28 cellular contexts compared by ENCODE assay signal in genomic region chr7:137834552-137834951, GRCh38. TPM values are rescaled to one million over a fixed set of nuclear protein-coding genes. Genes with fewer than 3 reads are reported as not detected.
"Had no signal": no experiment of that assay in that cellular context is flagged by ENCODE, and none has a peak within 500 bp of the region (broad histone marks: within the 10 kb centered on the region; RNA-seq: fewer than 3 reads in every experiment).

No MANE protein-coding gene starts in this region.

- H3K27ac ChIP-seq: brain microvascular endothelial cell, KMS-11 had no signal

- H3K9ac ChIP-seq: KMS-11 had no signal

- H3K27me3 ChIP-seq: brain microvascular endothelial cell had no signal

- ATAC-seq: activated naive CD4-positive, alpha-beta T cell treated with anti-CD3 and anti-CD28 coated beads, Interleukin-2, amount 50 U/mL, for 72 hours; activated T-cell treated with anti-CD3 and anti-CD28 coated beads, Interleukin-2, amount 50 U/mL, for 4 hours; Panc1; SK-N-SH treated with all-trans-retinoic acid at 6 μM for 48 hours had no signal

- H3K4me2 ChIP-seq: KMS-11 had no signal

- DNase-seq: activated B cell treated with CpG ODN at 0.5 μM for 24 hours; activated CD4-positive, alpha-beta memory T cell treated with anti-CD3 and anti-CD28 coated beads for 36 hours; activated CD4-positive, alpha-beta T cell treated with anti-CD3 and anti-CD28 coated beads for 4 hours; activated CD4-positive, alpha-beta T cell treated with anti-CD3 and anti-CD28 coated beads, Interleukin-2, amount 50 U/mL, for 1 hour; activated CD4-positive, CD25-positive, alpha-beta regulatory T cell treated with anti-CD3 and anti-CD28 coated beads, Interleukin-2, amount 50 U/mL, for 72 hours; activated CD8-positive, alpha-beta memory T cell treated with anti-CD3 and anti-CD28 coated beads, Interleukin-2, amount 50 U/mL, for 4 hours; activated gamma-delta T cell treated with Interleukin-2 at 50 U/mL for 16 hours; activated naive CD4-positive, alpha-beta T cell treated with anti-CD3 and anti-CD28 coated beads for 36 hours; activated T-cell treated with anti-CD3 and anti-CD28 coated beads for 4 hours; activated T-cell treated with anti-CD3 and anti-CD28 coated beads, Interleukin-2, amount 50 U/mL, for 4 hours; brain microvascular endothelial cell; central memory CD4-positive, alpha-beta T cell; MM.1S; NCI-H1048; NCI-H1105 treated with DMSO at 0.1 percent for 48 hours; NCI-H1436; NCI-H1694; NCI-H2029; NCI-H345; NCI-H524 treated with DMSO at 0.1 percent for 48 hours; RPMI8226; SIG-M5; SW 1271; T1000 had no signal

RNA-seq across cellular contexts. Expression of gene DGKI, which starts 12.2 kb away (rescaled TPM):
- total RNA-seq: activated B cell treated with CpG ODN at 0.5 μM for 24 hours had no signal
